8 cellular contexts compared by ENCODE assay signal in the genomic region with DNA sequence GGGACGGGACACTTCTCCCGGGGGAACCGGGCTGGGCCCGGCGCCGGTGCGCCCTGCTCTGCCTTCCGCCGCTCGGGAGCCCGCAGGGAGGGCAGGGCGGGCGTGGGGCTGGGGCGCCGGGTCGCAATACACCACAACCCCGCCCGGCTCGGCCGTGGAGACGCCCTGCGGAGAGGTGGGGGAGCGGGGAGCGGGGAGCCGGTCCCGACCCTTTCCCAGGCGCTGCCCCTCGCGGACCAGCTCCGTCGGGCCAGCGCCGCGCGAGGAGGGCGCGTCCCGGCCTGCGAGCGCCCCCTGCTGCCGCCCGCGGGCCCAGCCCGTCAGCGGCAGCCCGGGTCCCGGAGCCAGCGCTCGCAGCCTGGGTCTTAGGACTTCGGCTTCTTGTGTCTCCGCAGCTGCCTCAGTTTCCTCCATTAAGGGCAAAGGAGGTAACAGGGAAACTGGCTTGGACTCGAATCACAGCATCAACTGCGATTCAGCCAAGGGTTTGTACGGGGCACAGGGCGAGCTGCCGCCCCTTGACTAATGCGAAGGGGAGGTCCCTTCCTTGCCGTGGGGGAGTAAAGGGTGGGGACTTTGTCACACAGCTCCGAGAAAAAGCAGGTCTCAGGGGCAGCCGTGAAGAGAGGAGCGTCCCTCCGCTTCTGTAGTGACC. TPM values are rescaled to one million over a fixed set of nuclear protein-coding genes. Genes with fewer than 3 reads are reported as not detected.
A peak's percentile ranks its signal among the peaks of the same experiment; 100 is the strongest.
DNase-seq lines count a peak whose midpoint lies in the region; ATAC-seq and TF ChIP-seq lines count a peak whose summit lies in the region.

No MANE protein-coding gene starts in this region.

- no peaks in the 10 kb centered on the region for H3K9me3 Mint-ChIP-seq in activated naive CD4-positive, alpha-beta T cell treated with anti-CD3 and anti-CD28 coated beads, Interleukin-2, amount 50 U/mL, for 72 hours

- POLR2A ChIA-PET in BJ (lab: Charles Lee), result no interaction called here

- H3K9me3 ChIP-seq in SJSA1 (replicated peaks) (peaks cover 12% of the 10 kb centered on the region), right cardiac atrium (ENCODE audit: control insufficient read depth, low read length) (no peaks in the 10 kb centered on the region)

- ATAC-seq in GM18868 (IDR thresholded peaks at IDR 0.05; ENCODE audit: unreplicated experiment) (peak; percentile 70), HG03159 (IDR thresholded peaks at IDR 0.05; ENCODE audit: unreplicated experiment) (peak; percentile 57), right cardiac atrium (peak; percentile 75 to 82)
- ATAC-seq in activated naive CD4-positive, alpha-beta T cell treated with anti-CD3 and anti-CD28 coated beads, Interleukin-2, amount 50 U/mL, for 72 hours, result peak; percentile 83 to 87

- H3K4me3 ChIP-seq in BJ (ENCODE audit: low read depth, low read length) (peak overlapping the region; percentile 20), SJSA1 (peak overlapping the region; percentile 21), right cardiac atrium (ENCODE audit: low read length) (peak overlapping the region; percentile 75), retinal pigment epithelial cell (ENCODE audit: low read length) (peak overlapping the region; percentile 8)

- WGBS in right cardiac atrium, result 1% methylated on average over 62 of the region's 62 CpGs

- no peak overlapping the region for H3K27ac Mint-ChIP-seq in activated naive CD4-positive, alpha-beta T cell treated with anti-CD3 and anti-CD28 coated beads, Interleukin-2, amount 50 U/mL, for 72 hours

- H3K27ac ChIP-seq in SJSA1 (no peak overlapping the region), right cardiac atrium (ENCODE audit: low read length) (no peak overlapping the region)

- no peak for DNase-seq in BJ (ENCODE audit: low read depth)
- DNase-seq in SJSA1 (ENCODE audit: low read depth in 1 of 2, low spot score in 2 of 2), result peak in 1 of 2 experiments; percentile 28
- peak; percentile 76 to 86 for DNase-seq in activated naive CD4-positive, alpha-beta T cell treated with anti-CD3 and anti-CD28 coated beads, Interleukin-2, amount 50 U/mL, for 72 hours (ENCODE audit: low spot score in 2 of 2)
- peak; percentile 43 to 80 (median 79) for DNase-seq in right cardiac atrium
- no peak for DNase-seq in retinal pigment epithelial cell (ENCODE audit: low read depth)
- no peak for DNase-seq in occipital lobe (lab: John Stamatoyannopoulos, UW)

- intact Hi-C loops in right cardiac atrium (cut with DNase I), result loop anchor here (5.0 to 10.0 kb wide), 3 partner anchors 45 to 122 kb away; partner anchors contain the start of gene ANKRD36C (in 1 of the 4)

- H3K36me3 ChIP-seq in BJ (ENCODE audit: control insufficient read depth, insufficient read depth, low read length), result no peaks in the 10 kb centered on the region
- H3K36me3 ChIP-seq in SJSA1, result no peaks in the 10 kb centered on the region

- TF ChIP-seq CTCF in BJ (IDR thresholded peaks at IDR 0.05; ENCODE audit: insufficient read depth, low read depth, low read length), result peak; percentile 50
- TF ChIP-seq CTCF in retinal pigment epithelial cell (conservative IDR thresholded peaks at IDR 0.05; ENCODE audit: low read depth, low read length), result peak; percentile 48

- peaks cover 4 to 5% of the 10 kb centered on the region in 2 donors for H3K36me3 Mint-ChIP-seq in activated naive CD4-positive, alpha-beta T cell treated with anti-CD3 and anti-CD28 coated beads, Interleukin-2, amount 50 U/mL, for 72 hours

- peaks cover 12% of the 10 kb centered on the region for H3K4me1 ChIP-seq in SJSA1 (replicated peaks)
- H3K4me1 ChIP-seq in right cardiac atrium (ENCODE audit: control insufficient read depth, insufficient read depth, low read length), result no peaks in the 10 kb centered on the region

- CTCF ChIA-PET in BJ (lab: Yijun Ruan, JAX), result interaction anchor here (0.6 to 4.3 kb wide), 36 partner anchors 8 to 392 kb away, joined by 3 to 31 read pairs (median 5); partner anchors contain the start of genes ANKRD36C and ASTL

- H3K27me3 ChIP-seq in BJ (ENCODE audit: control insufficient read depth, insufficient read depth, low read length) (peaks cover 45% of the 10 kb centered on the region), SJSA1 (replicated peaks) (peaks cover 53% of the 10 kb centered on the region), right cardiac atrium (ENCODE audit: control insufficient read depth, insufficient read depth) (no peaks in the 10 kb centered on the region)

RNA-seq across cellular contexts. Expression of gene ADRA2B, which starts 0.6 kb away (rescaled TPM):
- polyA plus RNA-seq in BJ (2011; rRNA removed) (not detected in 2 replicates), right cardiac atrium (2.2 TPM)
- polyA minus RNA-seq in BJ (2011; rRNA and poly(A)+ RNA removed), result not detected in 2 replicates
- total RNA-seq in SJSA1 (2014; rRNA removed; shearing (Covaris generic)), result not detected in 2 replicates
- total RNA-seq in activated naive CD4-positive, alpha-beta T cell treated with anti-CD3 and anti-CD28 coated beads, Interleukin-2, amount 50 U/mL, for 72 hours, result under 1 TPM; 0.47 to 0.61 TPM
- total RNA-seq in right cardiac atrium (under 1 TPM; 0.11 to 0.91 (median 0.66) TPM), occipital lobe (not detected)

RNA-seq across cellular contexts. Expression of gene ASTL, which starts 21.3 kb away (rescaled TPM):
- polyA plus RNA-seq in BJ (2011; rRNA removed), result not detected in 2 replicates
- not detected in 2 replicates for polyA minus RNA-seq in BJ (2011; rRNA and poly(A)+ RNA removed)
- total RNA-seq in SJSA1 (2014; rRNA removed; shearing (Covaris generic)), result not detected in 2 replicates
- 1 to 10 TPM in 1 of 2 donors, under 1 TPM in 1; 0.82 to 3.4 TPM for total RNA-seq in activated naive CD4-positive, alpha-beta T cell treated with anti-CD3 and anti-CD28 coated beads, Interleukin-2, amount 50 U/mL, for 72 hours
- not detected for total RNA-seq in right cardiac atrium
- not detected for polyA plus RNA-seq in right cardiac atrium
- not detected for total RNA-seq in occipital lobe

RNA-seq across cellular contexts. Expression of gene DUSP2, which starts 28.2 kb away (rescaled TPM):
- 0.82 and 2.2 TPM in 2 replicates for polyA plus RNA-seq in BJ (2011; rRNA removed)
- polyA minus RNA-seq in BJ (2011; rRNA and poly(A)+ RNA removed), result 0.67 and 1.6 TPM in 2 replicates
- total RNA-seq in SJSA1 (2014; rRNA removed; shearing (Covaris generic)), result 0.24 TPM in 1 of 2 replicates, not detected in the other
- 100 to 1,000 TPM; 202 to 218 TPM for total RNA-seq in activated naive CD4-positive, alpha-beta T cell treated with anti-CD3 and anti-CD28 coated beads, Interleukin-2, amount 50 U/mL, for 72 hours
- total RNA-seq in right cardiac atrium, result 1 to 10 TPM; 1.2 to 2.6 (median 1.4) TPM
- 2.2 TPM for polyA plus RNA-seq in right cardiac atrium
- total RNA-seq in occipital lobe, result 7.3 TPM

Comparison
In these comparisons a context has a peak if more than half of its experiments do, and no peak if none do; other contexts are left out.
1. DNase-seq: peak in activated naive CD4-positive, alpha-beta T cell treated with anti-CD3 and anti-CD28 coated beads, Interleukin-2, amount 50 U/mL, for 72 hours (2 of 2) and right cardiac atrium (3 of 3); none in BJ (single experiment), retinal pigment epithelial cell (single experiment) and occipital lobe (single experiment).
2. H3K4me3 ChIP-seq: peak in every context shown above with its lines; median percentile 75 in right cardiac atrium; 21 in SJSA1; 20 in BJ; 8 in retinal pigment epithelial cell.
3. RNA of gene DUSP2, which starts 28.2 kb away (total RNA-seq): 202 to 218 TPM in activated naive CD4-positive, alpha-beta T cell treated with anti-CD3 and anti-CD28 coated beads, Interleukin-2, amount 50 U/mL, for 72 hours; 7.3 TPM in occipital lobe (single experiment), 1.2 to 2.6 TPM in right cardiac atrium and 0.24 TPM in SJSA1; every median in the first group is over 10 times any median in the second.
4. Peak in every context shown above with its lines, with median percentiles within 50 percentile points of each other: ATAC-seq.